Comparison of ENCODE assay signal across 20 cellular contexts in genomic region chr7:101968720-101969466, GRCh38.
DNase-seq lines count a peak whose midpoint lies in the region; ATAC-seq and TF ChIP-seq lines count a peak whose summit lies in the region.
"Had no signal": no experiment of that assay in that cellular context is flagged by ENCODE, and none has a peak within 500 bp of the region (broad histone marks: within the 10 kb centered on the region; RNA-seq: fewer than 3 reads in every experiment).

No MANE protein-coding gene starts in this region.

- ATAC-seq in GM23338 (no peak), psoas muscle (peak in 1 of 4 donors; percentile 13), HG02840 (IDR thresholded peaks at IDR 0.05; ENCODE audit: low FRiP score, unreplicated experiment) (no peak)

- H3K36me3 ChIP-seq in GM23338 (ENCODE audit: insufficient read depth) (no peaks in the 10 kb centered on the region; the same call in 1 of the 2 replicates), OCI-LY1 (ENCODE audit: insufficient read depth, low read length) (peaks cover 53% of the 10 kb centered on the region), endodermal cell (ENCODE audit: control insufficient read depth, insufficient read depth, low read length) (no peaks in the 10 kb centered on the region), psoas muscle (ENCODE audit: insufficient read depth in 1 of 2, low read depth in 1 of 2) (no peaks in the 10 kb centered on the region)
- H3K36me3 ChIP-seq: SJCRH30 had no signal

- TF ChIP-seq CTCF in GM23338 (conservative IDR thresholded peaks at IDR 0.05; ENCODE audit: low read depth in 2 of 2) (no peak), OCI-LY1 (IDR thresholded peaks at IDR 0.05; ENCODE audit: low read length) (no peak), endodermal cell (conservative IDR thresholded peaks at IDR 0.05) (no peak), psoas muscle (IDR thresholded peaks at IDR 0.05) (no peak)

- no peaks in the 10 kb centered on the region for H3K9me3 Mint-ChIP-seq in GM23338
- H3K9me3 Mint-ChIP-seq in endodermal cell: no peaks in the 10 kb centered on the region
- H3K9me3 Mint-ChIP-seq: HFFc6 had no signal

- no peaks in the 10 kb centered on the region for H3K27me3 ChIP-seq in GM23338 (ENCODE audit: insufficient read depth)
- no peaks in the 10 kb centered on the region for H3K27me3 ChIP-seq in OCI-LY1 (ENCODE audit: insufficient read depth, low read length)
- no peaks in the 10 kb centered on the region for H3K27me3 ChIP-seq in endodermal cell (ENCODE audit: control insufficient read depth, insufficient read depth, low read length, poor library complexity, severe bottlenecking)
- no peaks in the 10 kb centered on the region for H3K27me3 ChIP-seq in psoas muscle (ENCODE audit: insufficient read depth in 3 of 3, low read length in 2 of 3)
- H3K27me3 ChIP-seq: SJCRH30 had no signal

- H3K27me3 Mint-ChIP-seq in GM23338 (ENCODE audit: insufficient read depth, low read depth, poor library complexity) (peaks cover 4% of the 10 kb centered on the region), endodermal cell (ENCODE audit: insufficient read depth) (no peaks in the 10 kb centered on the region)

- 90 to 93% methylated on average over 4 to 6 of the region's 6 CpGs for WGBS in endodermal cell (ENCODE audit: insufficient coverage in 1 of 2, insufficient read length in 1 of 2), 2 experiments
- WGBS in psoas muscle, 3 donors: 81 to 94% (median 81%) methylated on average over 6 of the region's 6 CpGs

- intact Hi-C loops in psoas muscle (cut with DNase I): no loop called here

- H3F3A ChIP-seq in GM23338 (replicated peaks; ENCODE audit: low read depth) (no peaks in the 10 kb centered on the region), OCI-LY1 (ENCODE audit: insufficient read depth, low read length) (peaks cover 14% of the 10 kb centered on the region)

- H3K36me3 Mint-ChIP-seq in GM23338 (ENCODE audit: low read depth) (0 out of 3 replicates have a peak, but pooled peaks cover 4% of the 10 kb centered on the region), endodermal cell (ENCODE audit: low read depth) (peaks cover 29% of the 10 kb centered on the region)

- H2AFZ ChIP-seq in GM23338 (no peak overlapping the region), OCI-LY1 (ENCODE audit: low read length) (no peak overlapping the region)
- H2AFZ ChIP-seq: PC-9 had no signal

- no peak overlapping the region for H3K27ac Mint-ChIP-seq in GM23338
- peak overlapping the region; percentile 74 for H3K27ac Mint-ChIP-seq in endodermal cell
- H3K27ac Mint-ChIP-seq: HFFc6 had no signal

- H3K79me2 ChIP-seq in GM23338 (replicated peaks; ENCODE audit: insufficient read depth): peaks cover 93% of the 10 kb centered on the region
- H3K79me2 ChIP-seq in OCI-LY1 (ENCODE audit: insufficient read depth, low read length): peaks cover 36% of the 10 kb centered on the region

- no peak for DNase-seq in GM23338 (ENCODE audit: low spot score)
- DNase-seq in endodermal cell: no peak
- no peak for DNase-seq in psoas muscle
- DNase-seq in NCI-H82 treated with DMSO at 0.1 percent for 48 hours (lab: John Stamatoyannopoulos, UW; ENCODE audit: unreplicated experiment): no peak
- DNase-seq in epidermal melanocyte (ENCODE audit: insufficient read length, low spot score): no peak
- DNase-seq: ACHN, GF-D8, GOT3, HFFc6, IMR-90, Kasumi-1, NCI-H1092 treated with DMSO at 0.1 percent for 48 hours, NCI-H146, NCI-H2081 treated with DMSO at 0.1 percent for 48 hours, NCI-H510A, NCI-H774, PC-9, SJCRH30 had no signal

- no peaks in the 10 kb centered on the region for H3K9me2 ChIP-seq in GM23338 (ENCODE audit: insufficient read depth)
- H3K9me2 ChIP-seq in OCI-LY1 (ENCODE audit: low read depth, low read length): no peaks in the 10 kb centered on the region

- H4K20me1 ChIP-seq in GM23338 (replicated peaks; ENCODE audit: insufficient read depth) (peaks cover 25% of the 10 kb centered on the region), OCI-LY1 (ENCODE audit: insufficient read depth, low read length) (no peaks in the 10 kb centered on the region)

- H3K9ac ChIP-seq in OCI-LY1 (ENCODE audit: low read length): peak overlapping the region; percentile 69
- H3K9ac ChIP-seq in endodermal cell (ENCODE audit: extremely low read depth, low read length, poor library complexity, severe bottlenecking): no peak overlapping the region

- no peaks in the 10 kb centered on the region for H3K9me3 ChIP-seq in OCI-LY1 (ENCODE audit: low read length)
- H3K9me3 ChIP-seq in endodermal cell (ENCODE audit: control insufficient read depth, low read length): no peaks in the 10 kb centered on the region
- no peaks in the 10 kb centered on the region for H3K9me3 ChIP-seq in psoas muscle
- H3K9me3 ChIP-seq: SJCRH30 had no signal

- no peak overlapping the region for H3K4me3 Mint-ChIP-seq in GM23338
- no peak overlapping the region for H3K4me3 Mint-ChIP-seq in endodermal cell
- H3K4me3 Mint-ChIP-seq: HFFc6 had no signal

- H3K4me2 ChIP-seq in GM23338 (no peak overlapping the region), OCI-LY1 (ENCODE audit: low read length) (peak overlapping the region; percentile 63)
- H3K4me2 ChIP-seq: PC-9 had no signal

- H3K4me1 ChIP-seq in GM23338 (ENCODE audit: insufficient read depth) (peaks cover 10% of the 10 kb centered on the region; the same call in 1 of the 2 replicates), OCI-LY1 (ENCODE audit: insufficient read depth, low read length, severe bottlenecking) (peaks cover 75% of the 10 kb centered on the region), endodermal cell (ENCODE audit: control insufficient read depth, insufficient read depth, low read length) (no peaks in the 10 kb centered on the region), psoas muscle (peaks cover 23% of the 10 kb centered on the region)
- H3K4me1 ChIP-seq: SJCRH30 had no signal

- H3K4me1 Mint-ChIP-seq in GM23338 (peaks cover 32% of the 10 kb centered on the region), endodermal cell (peaks cover 30% of the 10 kb centered on the region)

- H3K27ac ChIP-seq in GM23338 (ENCODE audit: low read depth): peak overlapping the region; percentile 59; the same call in 1 of the 2 replicates
- peak overlapping the region; percentile 95 for H3K27ac ChIP-seq in OCI-LY1 (ENCODE audit: low read depth, low read length, poor library complexity, severe bottlenecking)
- H3K27ac ChIP-seq in endodermal cell (ENCODE audit: low read depth, low read length): no peak overlapping the region
- peak overlapping the region; percentile 36 for H3K27ac ChIP-seq in psoas muscle
- H3K27ac ChIP-seq: PC-9, SJCRH30 had no signal

- H3K4me3 ChIP-seq in GM23338 (no peak overlapping the region), OCI-LY1 (ENCODE audit: low read depth, low read length, poor library complexity, severe bottlenecking) (peak overlapping the region; percentile 35), endodermal cell (ENCODE audit: low read length) (no peak overlapping the region), psoas muscle (no peak overlapping the region)
- H3K4me3 ChIP-seq: PC-9, SJCRH30 had no signal

TF ChIP-seq in GM23338, 12 proteins besides CTCF, POLR2A, EP300 and RAD21 (continues in another document):
- TF ChIP-seq CREB1 (CRISPR knock-in tag; IDR thresholded peaks at IDR 0.05; ENCODE audit: low read depth): no peak
- TF ChIP-seq EZH2 (IDR thresholded peaks at IDR 0.05; ENCODE audit: low read depth, unreplicated experiment): no peak
- TF ChIP-seq POLR2AphosphoS5 (IDR thresholded peaks at IDR 0.05; ENCODE audit: low read depth): no peak
- TF ChIP-seq ETS1 (IDR thresholded peaks at IDR 0.05): no peak
- no peak for TF ChIP-seq EZH2phosphoT487 (IDR thresholded peaks at IDR 0.05; ENCODE audit: unreplicated experiment)
- TF ChIP-seq REST (IDR thresholded peaks at IDR 0.05; ENCODE audit: unreplicated experiment): no peak
- TF ChIP-seq ZNF331 (CRISPR knock-in tag; IDR thresholded peaks at IDR 0.05; ENCODE audit: low read depth): no peak
- TF ChIP-seq JUNB (IDR thresholded peaks at IDR 0.05; ENCODE audit: unreplicated experiment): no peak
